ENCODE assay signal across 13 cellular contexts in genomic region chr15:31977138-31977537, GRCh38.
"Had no signal": no experiment of that assay in that cellular context is flagged by ENCODE, and none has a peak within 500 bp of the region (broad histone marks: within the 10 kb centered on the region; RNA-seq: fewer than 3 reads in every experiment).

No MANE protein-coding gene starts in this region.

- H3K4me3 ChIP-seq: coronary artery, hepatocyte, left ventricle myocardium inferior, lower lobe of right lung, right atrium auricular region, stomach, uterus had no signal

- H3K4me1 ChIP-seq: uterus had no signal

- H3K27ac ChIP-seq: coronary artery, hepatocyte, left ventricle myocardium inferior, lower lobe of right lung, right atrium auricular region, stomach, uterus had no signal

- H3K4me3 Mint-ChIP-seq: endodermal cell, memory B cell, naive B cell, nephron progenitor cell had no signal

- H3K9me3 ChIP-seq: left ventricle myocardium inferior, lower lobe of right lung, right atrium auricular region, stomach, uterus had no signal

- H3K27me3 ChIP-seq: hepatocyte, right atrium auricular region, uterus had no signal

- H3K79me2 ChIP-seq: hepatocyte had no signal

- H3K27ac Mint-ChIP-seq: endodermal cell, memory B cell, naive B cell, nephron progenitor cell, type B pancreatic cell had no signal

- H3K36me3 ChIP-seq: left ventricle myocardium inferior, lower lobe of right lung, right atrium auricular region, stomach, uterus had no signal

- H3K9me3 Mint-ChIP-seq: endodermal cell, memory B cell, nephron progenitor cell, type B pancreatic cell had no signal

- H2AFZ ChIP-seq: hepatocyte had no signal

- H3K36me3 Mint-ChIP-seq: memory B cell, naive B cell, type B pancreatic cell had no signal

- DNase-seq: foreskin melanocyte, lower lobe of right lung, naive B cell had no signal
